In the genomic region with DNA sequence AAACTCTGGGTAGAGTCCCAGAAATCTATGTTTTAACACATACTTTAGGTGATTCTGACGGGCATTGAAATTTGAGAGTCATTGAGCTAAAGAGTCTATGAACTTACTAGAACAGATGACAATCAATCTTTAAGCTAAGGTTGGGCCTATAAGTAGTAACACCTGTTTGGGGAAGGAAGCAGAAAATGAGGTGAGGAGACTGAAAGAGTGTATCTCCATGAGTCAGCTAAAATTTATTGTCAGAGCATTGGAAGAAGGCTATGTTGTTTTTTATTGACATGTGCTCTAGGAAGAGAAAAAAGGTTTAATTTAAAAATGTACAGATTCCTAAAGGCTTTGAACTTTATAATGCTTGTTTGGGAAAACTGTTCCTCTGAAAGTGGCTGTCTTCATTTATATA, we compare ENCODE assay signal across 8 cellular contexts. TPM values are rescaled to one million over a fixed set of nuclear protein-coding genes. Genes with fewer than 3 reads are reported as not detected.
"Had no signal": no experiment of that assay in that cellular context is flagged by ENCODE, and none has a peak within 500 bp of the region (broad histone marks: within the 10 kb centered on the region; RNA-seq: fewer than 3 reads in every experiment).

No MANE protein-coding gene starts in this region.

- DNase-seq: H9, HCEC 1CT, KG1 had no signal

- H3K27ac ChIP-seq: HL-60 had no signal

- FAIRE-seq: H1, H54 had no signal

- H3K9me3 Mint-ChIP-seq: GM23338, H9, IgD-negative memory B cell had no signal

- H3K4me3 Mint-ChIP-seq: GM23338, H9, IgD-negative memory B cell had no signal

- ATAC-seq: GM23338 had no signal

- H3K36me3 Mint-ChIP-seq: IgD-negative memory B cell had no signal

- H3K4me1 Mint-ChIP-seq: GM23338, H9, IgD-negative memory B cell had no signal

- H3K4me3 ChIP-seq: GM23338 had no signal

- H3K27ac Mint-ChIP-seq: GM23338, H9, IgD-negative memory B cell had no signal

- H3K4me2 ChIP-seq: GM23338 had no signal

- H2AFZ ChIP-seq: GM23338 had no signal

RNA-seq across cellular contexts. Expression of a gene that starts 42.9 kb away (rescaled TPM):
- polyA plus RNA-seq: IgD-negative memory B cell had no signal
